In genomic region chr10:32210306-32211045, GRCh38 we compare ENCODE assay signal across 8 cellular contexts.
DNase-seq lines count a peak whose midpoint lies in the region; ATAC-seq and TF ChIP-seq lines count a peak whose summit lies in the region.

No MANE protein-coding gene starts in this region.

- POLR2A ChIA-PET in A673 (lab: Charles Lee; ENCODE audit: low non-redundant PET), result no interaction called here

- H3K9ac ChIP-seq in endodermal cell (ENCODE audit: extremely low read depth, low read length, poor library complexity, severe bottlenecking), result no peak overlapping the region

- H3K9me3 ChIP-seq in A673 (ENCODE audit: low read depth, low read length, poor library complexity, severe bottlenecking) (no peaks in the 10 kb centered on the region), endodermal cell (ENCODE audit: control insufficient read depth, low read length) (no peaks in the 10 kb centered on the region)

- peak; percentile 83 for DNase-seq in A673 (ENCODE audit: low spot score)
- DNase-seq in GM06990 (ENCODE audit: extremely low read depth, insufficient read length), result no peak
- peak; percentile 48 for DNase-seq in NCI-H748 (lab: John Stamatoyannopoulos, UW; ENCODE audit: unreplicated experiment)
- peak; percentile 63 for DNase-seq in endodermal cell
- peak; percentile 7 for DNase-seq in nephron progenitor cell
- no peak for DNase-seq in retina

- no TSS peak for BruUV-seq in A673 (replicated peaks; lab: Mats Ljungman, UMichigan)

- H3K27me3 ChIP-seq in A673 (replicated peaks; ENCODE audit: insufficient read depth, low read depth, low read length, poor library complexity) (no peaks in the 10 kb centered on the region), GM06990 (replicated peaks; ENCODE audit: control insufficient read depth, insufficient read depth, low read length) (no peaks in the 10 kb centered on the region), endodermal cell (ENCODE audit: control insufficient read depth, insufficient read depth, low read length, poor library complexity, severe bottlenecking) (no peaks in the 10 kb centered on the region)

- peak; percentile 63 for TF ChIP-seq CTCF in A673 (conservative IDR thresholded peaks at IDR 0.05; ENCODE audit: low read depth, low read length)
- TF ChIP-seq CTCF in GM06990 (IDR thresholded peaks at IDR 0.05; ENCODE audit: insufficient read depth, low read length, poor library complexity, severe bottlenecking), result peak; percentile 32
- peak; percentile 58 for TF ChIP-seq CTCF in endodermal cell (conservative IDR thresholded peaks at IDR 0.05)
- peak; percentile 34 for TF ChIP-seq CTCF in nephron progenitor cell (IDR thresholded peaks at IDR 0.05)

- WGBS in endodermal cell (ENCODE audit: insufficient coverage in 1 of 2, insufficient read length in 1 of 2), 2 experiments, result 85 to 86% methylated on average over 18 of the region's 18 CpGs

- ATAC-seq in HG03095 (IDR thresholded peaks at IDR 0.05; ENCODE audit: unreplicated experiment) (no peak), GM21786 (IDR thresholded peaks at IDR 0.05; ENCODE audit: unreplicated experiment) (no peak)

- no peaks in the 10 kb centered on the region for H3K9me3 Mint-ChIP-seq in endodermal cell
- H3K9me3 Mint-ChIP-seq in nephron progenitor cell, result no peaks in the 10 kb centered on the region

- H3K4me3 Mint-ChIP-seq in endodermal cell (no peak overlapping the region), nephron progenitor cell (no peak overlapping the region)

- H3K36me3 ChIP-seq in A673 (ENCODE audit: insufficient read depth, low read length, poor library complexity, severe bottlenecking) (no peaks in the 10 kb centered on the region), GM06990 (ENCODE audit: control insufficient read depth, insufficient read depth, low read length) (no peaks in the 10 kb centered on the region), endodermal cell (ENCODE audit: control insufficient read depth, insufficient read depth, low read length) (no peaks in the 10 kb centered on the region)

- H3K4me1 Mint-ChIP-seq in endodermal cell (no peaks in the 10 kb centered on the region), nephron progenitor cell (peaks cover 6% of the 10 kb centered on the region)

- CTCF ChIA-PET in A673 (lab: Charles Lee), result interaction anchor here (0.6 kb wide), 4 partner anchors 21 to 177 kb away, joined by 3 to 5 read pairs (median 5); no protein-coding TSS in a partner anchor

- H3K27ac Mint-ChIP-seq in endodermal cell (no peak overlapping the region), nephron progenitor cell (peak overlapping the region; percentile 4)

- H3K4me3 ChIP-seq in A673 (ENCODE audit: low read depth, low read length, poor library complexity, severe bottlenecking) (no peak overlapping the region), GM06990 (replicated peaks; ENCODE audit: low read depth, low read length) (no peak overlapping the region), endodermal cell (ENCODE audit: low read length) (no peak overlapping the region)

- no peaks in the 10 kb centered on the region for H3K36me3 Mint-ChIP-seq in endodermal cell (ENCODE audit: low read depth)
- no peaks in the 10 kb centered on the region for H3K36me3 Mint-ChIP-seq in nephron progenitor cell (ENCODE audit: low read depth)

- H3K27me3 Mint-ChIP-seq in endodermal cell (ENCODE audit: insufficient read depth) (peaks cover 2% of the 10 kb centered on the region), nephron progenitor cell (ENCODE audit: low read depth, poor library complexity) (no peaks in the 10 kb centered on the region)

- intact Hi-C loops in A673 (cut with micrococcal nuclease; ENCODE audit: unreplicated experiment), result no loop called here

- H3K27ac ChIP-seq in A673 (ENCODE audit: low read depth, low read length, poor library complexity, severe bottlenecking), result no peak overlapping the region
- no peak overlapping the region for H3K27ac ChIP-seq in endodermal cell (ENCODE audit: low read depth, low read length)

- H3K4me1 ChIP-seq in A673 (ENCODE audit: insufficient read depth, low read length, poor library complexity, severe bottlenecking) (no peaks in the 10 kb centered on the region), endodermal cell (ENCODE audit: control insufficient read depth, insufficient read depth, low read length) (no peaks in the 10 kb centered on the region)

Comparison
In these comparisons a context has a peak if more than half of its experiments do, and no peak if none do; other contexts are left out.
1. DNase-seq: peak in A673 (single experiment), NCI-H748 (single experiment), endodermal cell (single experiment) and nephron progenitor cell (single experiment); none in GM06990 (single experiment) and retina (single experiment).
2. Peak in every context shown above with its lines, with median percentiles within 50 percentile points of each other: CTCF ChIP-seq.